10 cellular contexts compared by ENCODE assay signal in the genomic region with DNA sequence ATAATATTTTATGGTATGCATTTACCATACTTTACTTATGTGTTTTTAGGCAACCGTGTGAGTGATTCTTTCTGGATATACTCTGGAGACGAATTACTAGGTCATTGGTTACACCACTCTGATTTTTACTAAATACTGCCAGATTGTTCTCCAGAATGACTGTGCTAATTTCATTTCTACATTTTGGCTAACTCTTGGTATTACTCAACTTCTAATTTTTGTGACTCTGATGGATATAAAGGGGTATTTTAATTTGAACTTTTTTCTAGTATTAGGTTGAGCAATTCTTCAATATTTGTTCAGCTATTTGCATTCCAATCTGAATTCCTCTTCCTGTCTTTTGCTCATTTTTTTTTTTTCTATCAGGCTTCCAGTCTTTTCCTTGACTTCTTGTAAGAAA.
DNase-seq lines count a peak whose midpoint lies in the region; ATAC-seq and TF ChIP-seq lines count a peak whose summit lies in the region.
"Had no signal": no experiment of that assay in that cellular context is flagged by ENCODE, and none has a peak within 500 bp of the region (broad histone marks: within the 10 kb centered on the region; RNA-seq: fewer than 3 reads in every experiment).

No MANE protein-coding gene starts in this region.

- no peak overlapping the region for H3K9ac ChIP-seq in MM.1S (ENCODE audit: low read length)

- DNase-seq in AG10803 (ENCODE audit: low read depth) = peak; percentile 92
- DNase-seq in fibroblast of mammary gland (ENCODE audit: low read depth) = peak; percentile 91
- DNase-seq in MM.1S = no peak
- DNase-seq in NCI-H69 (lab: John Stamatoyannopoulos, UW) = no peak
- no peak for DNase-seq in GM10248 (ENCODE audit: extremely low spot score)
- DNase-seq: effector memory CD4-positive, alpha-beta T cell had no signal

- POLR2A ChIA-PET in GM10248 (lab: Yijun Ruan, JAX) = no interaction called here

- H3K9me2 ChIP-seq in MM.1S (replicated peaks; ENCODE audit: insufficient read depth, low read length) = no peaks in the 10 kb centered on the region

- H3K9me3 ChIP-seq in MM.1S (replicated peaks; ENCODE audit: insufficient read depth, low read length) = no peaks in the 10 kb centered on the region

- H3K4me2 ChIP-seq in MM.1S (ENCODE audit: low read depth, low read length) = no peak overlapping the region

- no peak overlapping the region for H2AFZ ChIP-seq in MM.1S (ENCODE audit: low read length)

- H3K36me3 ChIP-seq in MM.1S (replicated peaks; ENCODE audit: insufficient read depth, low read length) = no peaks in the 10 kb centered on the region

- CTCF ChIA-PET in GM10248 (lab: Yijun Ruan, JAX) = interaction anchor here (0.7 to 2.2 kb wide), 2 partner anchors 8 to 71 kb away, joined by 3 to 9 read pairs; no protein-coding TSS in a partner anchor

- peak; percentile 91 for ATAC-seq in GM19395 (IDR thresholded peaks at IDR 0.05; ENCODE audit: unreplicated experiment)
- ATAC-seq in HG03103 (IDR thresholded peaks at IDR 0.05; ENCODE audit: low read depth, unreplicated experiment) = peak; percentile 79
- ATAC-seq in GM21447 (IDR thresholded peaks at IDR 0.05; ENCODE audit: unreplicated experiment) = no peak
- ATAC-seq: Panc1 had no signal

- no peaks in the 10 kb centered on the region for H3K4me1 ChIP-seq in MM.1S (ENCODE audit: low read length)

- no peaks in the 10 kb centered on the region for H3F3A ChIP-seq in MM.1S (ENCODE audit: insufficient read depth, low read length)

- no peak for TF ChIP-seq CTCF in AG10803 (conservative IDR thresholded peaks at IDR 0.05; ENCODE audit: low read length)
- TF ChIP-seq CTCF in fibroblast of mammary gland (conservative IDR thresholded peaks at IDR 0.05; ENCODE audit: control insufficient read depth, insufficient read depth, low read depth, low read length) = no peak
- TF ChIP-seq CTCF in MM.1S (IDR thresholded peaks at IDR 0.05; ENCODE audit: low read length) = no peak
- no peak for TF ChIP-seq CTCF in GM10248 (IDR thresholded peaks at IDR 0.05; ENCODE audit: control extremely low read depth, extremely low read depth, low read depth, missing control alignments)

- H4K20me1 ChIP-seq in MM.1S (ENCODE audit: insufficient read depth, low read length) = no peaks in the 10 kb centered on the region

- H3K4me3 ChIP-seq in AG10803 (ENCODE audit: low read length) = no peak overlapping the region
- H3K4me3 ChIP-seq in fibroblast of mammary gland (ENCODE audit: control insufficient read depth, low read depth, low read length) = no peak overlapping the region
- no peak overlapping the region for H3K4me3 ChIP-seq in MM.1S (ENCODE audit: low read length)

- H3K79me2 ChIP-seq in MM.1S (ENCODE audit: low read length) = no peaks in the 10 kb centered on the region

- no peaks in the 10 kb centered on the region for H3K27me3 ChIP-seq in MM.1S (replicated peaks; ENCODE audit: insufficient read depth, low read length)

- no peak overlapping the region for H3K27ac ChIP-seq in MM.1S (ENCODE audit: low read length)

Comparison
In these comparisons a context has a peak if more than half of its experiments do, and no peak if none do; other contexts are left out.
1. DNase-seq: peak in AG10803 (single experiment) and fibroblast of mammary gland (single experiment); none in MM.1S (single experiment), NCI-H69 (single experiment) and GM10248 (single experiment).